In genomic region chr7:69147631-69148030, GRCh38 we compare ENCODE assay signal across 20 cellular contexts.
"Had no signal": no experiment of that assay in that cellular context is flagged by ENCODE, and none has a peak within 500 bp of the region (broad histone marks: within the 10 kb centered on the region; RNA-seq: fewer than 3 reads in every experiment).

No MANE protein-coding gene starts in this region.

- H3K36me3 Mint-ChIP-seq: activated naive CD8-positive, alpha-beta T cell treated with anti-CD3 and anti-CD28 coated beads for 36 hours; immature natural killer cell; mesothelial cell of epicardium; WTC11 had no signal

- ATAC-seq: effector memory CD8-positive, alpha-beta T cell; esophagus mucosa; left lung; naive thymus-derived CD8-positive, alpha-beta T cell; stimulated activated naive B cell treated with anti-CD40 and anti-IgM and Interleukin-4, amounts not matched to agents 10 μg/mL and 1 μg/mL and 100 μg/mL, for 72 hours; WTC11 had no signal

- DNase-seq: activated CD8-positive, alpha-beta memory T cell treated with anti-CD3 and anti-CD28 coated beads, Interleukin-2, amount 50 U/mL, for 4 hours; activated naive CD4-positive, alpha-beta T cell treated with Interleukin-2 at 50 U/mL for 16 hours; activated naive CD8-positive, alpha-beta T cell treated with anti-CD3 and anti-CD28 coated beads for 36 hours; activated T-cell treated with anti-CD3 and anti-CD28 coated beads, Interleukin-2, amount 50 U/mL, for 24 hours; colonic mucosa; dorsolateral prefrontal cortex; effector memory CD8-positive, alpha-beta T cell; foreskin melanocyte; immature natural killer cell; kidney glomerular epithelial cell; left lung; naive thymus-derived CD8-positive, alpha-beta T cell; stimulated activated CD4-positive, alpha-beta T cell treated with anti-CD3 and anti-CD28 coated beads, Interleukin-2, amount 100 ng/mL, for 48 hours; stimulated activated CD8-positive, alpha-beta memory T cell treated with anti-CD3 and anti-CD28 coated beads, Interleukin-4, amount 100 ng/mL, for 48 hours; stimulated activated naive B cell treated with anti-CD40 and anti-IgM and Interleukin-4, amounts not matched to agents 10 μg/mL and 1 μg/mL and 100 μg/mL, for 72 hours; transverse colon had no signal

- H3K27me3 Mint-ChIP-seq: activated T-cell treated with anti-CD3 and anti-CD28 coated beads, Interleukin-2, amount 50 U/mL, for 24 hours; effector memory CD8-positive, alpha-beta T cell had no signal

- H3K4me1 Mint-ChIP-seq: activated naive CD8-positive, alpha-beta T cell treated with anti-CD3 and anti-CD28 coated beads for 36 hours; immature natural killer cell; mesothelial cell of epicardium; naive thymus-derived CD8-positive, alpha-beta T cell; WTC11 had no signal

- H3K27ac Mint-ChIP-seq: activated naive CD8-positive, alpha-beta T cell treated with anti-CD3 and anti-CD28 coated beads for 36 hours; activated T-cell treated with anti-CD3 and anti-CD28 coated beads, Interleukin-2, amount 50 U/mL, for 24 hours; activated T-helper 2 cell treated with anti-CD3 and anti-CD28 coated beads, Interferon-gamma antibody, Interleukin-2, Interleukin-4, amounts not matched to agents 10 μg/mL and 5 μg/mL and 100 μg/mL, durations not matched to agents 14 hours and 24 hours and 36 hours; effector memory CD8-positive, alpha-beta T cell; immature natural killer cell; mesothelial cell of epicardium; naive thymus-derived CD8-positive, alpha-beta T cell; stimulated activated naive B cell treated with anti-CD40 and anti-IgM and Interleukin-4, amounts not matched to agents 10 μg/mL and 1 μg/mL and 100 μg/mL, for 72 hours; WTC11 had no signal

- H3K4me3 Mint-ChIP-seq: activated naive CD8-positive, alpha-beta T cell treated with anti-CD3 and anti-CD28 coated beads for 36 hours; activated T-cell treated with anti-CD3 and anti-CD28 coated beads, Interleukin-2, amount 50 U/mL, for 24 hours; effector memory CD8-positive, alpha-beta T cell; immature natural killer cell; mesothelial cell of epicardium; naive thymus-derived CD8-positive, alpha-beta T cell; stimulated activated naive B cell treated with anti-CD40 and anti-IgM and Interleukin-4, amounts not matched to agents 10 μg/mL and 1 μg/mL and 100 μg/mL, for 72 hours; WTC11 had no signal
